In the genomic region with DNA sequence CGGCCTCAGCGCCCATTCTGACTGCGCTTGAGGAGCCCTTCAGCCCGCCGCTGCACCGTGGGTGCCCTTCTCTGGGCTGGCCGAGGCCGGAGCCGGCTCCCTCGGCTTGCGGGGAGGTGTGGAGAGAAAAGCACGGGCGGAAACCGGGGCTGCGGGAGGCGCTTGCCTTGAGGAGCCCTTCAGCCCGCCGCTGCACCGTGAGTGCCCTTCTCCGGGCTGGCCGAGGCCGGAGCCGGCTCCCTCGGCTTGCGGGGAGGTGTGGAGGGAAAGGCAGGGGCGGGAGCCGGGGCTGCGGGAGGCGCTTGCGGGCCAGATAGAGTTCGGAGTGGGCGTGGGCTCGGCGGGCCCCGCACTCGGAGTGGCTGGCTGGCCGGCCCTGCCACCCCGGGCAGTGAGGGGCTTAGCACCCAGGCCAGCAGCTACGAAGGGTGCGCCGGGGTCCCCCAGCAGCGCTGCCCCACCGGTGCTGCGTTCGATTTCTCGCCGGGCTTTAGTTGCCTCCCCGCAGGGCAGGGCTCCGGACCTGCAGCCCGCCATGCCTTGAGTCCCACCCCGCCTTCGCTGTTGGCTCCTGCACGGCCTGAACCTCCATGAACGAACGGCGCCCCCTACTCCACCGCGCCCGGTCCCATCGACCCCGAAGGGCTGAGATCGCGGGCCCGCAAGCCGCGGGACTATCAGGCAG, we compare ENCODE assay signal across 12 cellular contexts. TPM values are rescaled to one million over a fixed set of nuclear protein-coding genes. Genes with fewer than 3 reads are reported as not detected.
DNase-seq lines count a peak whose midpoint lies in the region; ATAC-seq and TF ChIP-seq lines count a peak whose summit lies in the region.
"Had no signal": no experiment of that assay in that cellular context is flagged by ENCODE, and none has a peak within 500 bp of the region (broad histone marks: within the 10 kb centered on the region; RNA-seq: fewer than 3 reads in every experiment).

No MANE protein-coding gene starts in this region.

- H3K23ac ChIP-seq in H9 (ENCODE audit: insufficient read length, low read depth, low read length), result no peak overlapping the region

- H3K79me2 ChIP-seq in H9 (ENCODE audit: insufficient read depth, low read length), result no peaks in the 10 kb centered on the region

- H3K18ac ChIP-seq in H9 (ENCODE audit: insufficient read length, low read depth, low read length), result no peak overlapping the region

- H4K5ac ChIP-seq in H9 (ENCODE audit: insufficient read length, low read depth, low read length), result no peak overlapping the region

- H3K27ac Mint-ChIP-seq in H9 (no peak overlapping the region), Calu3 (ENCODE audit: unreplicated experiment) (no peak overlapping the region)
- H3K27ac Mint-ChIP-seq: nephron progenitor cell had no signal

- H3K9me3 ChIP-seq in H9 (ENCODE audit: control insufficient read depth, low read depth, low read length) (no peaks in the 10 kb centered on the region), ascending aorta (no peaks in the 10 kb centered on the region), left ventricle myocardium inferior (replicated peaks) (no peaks in the 10 kb centered on the region)

- no peak overlapping the region for H4K91ac ChIP-seq in H9 (ENCODE audit: insufficient read length, low read depth, low read length)

- ATAC-seq in HG03460 (IDR thresholded peaks at IDR 0.05; ENCODE audit: unreplicated experiment), result no peak

- no peaks in the 10 kb centered on the region for H4K20me1 ChIP-seq in H9 (ENCODE audit: control insufficient read depth, insufficient read depth, insufficient read length)

- H3K9me3 Mint-ChIP-seq in H9 (peaks cover 7 to 14% of the 10 kb centered on the region in 2 experiments; a peak in 4 of 5 replicates), Calu3 (ENCODE audit: low read depth, unreplicated experiment) (no peaks in the 10 kb centered on the region)

- H2BK5ac ChIP-seq in H9 (ENCODE audit: insufficient read length, low read length), result no peak overlapping the region

- H4K8ac ChIP-seq in H9 (replicated peaks; ENCODE audit: insufficient read length, low read depth, low read length), result no peak overlapping the region

- H3K9ac ChIP-seq in H9 (ENCODE audit: extremely low read depth, insufficient read length, low read length), result no peak overlapping the region
- H3K9ac ChIP-seq: GM23248 had no signal

- no peaks in the 10 kb centered on the region for H3K4me1 ChIP-seq in H9 (ENCODE audit: insufficient read depth, low read length)
- peaks cover 0 to 3% of the 10 kb centered on the region in 2 donors for H3K4me1 ChIP-seq in ascending aorta
- H3K4me1 ChIP-seq in left ventricle myocardium inferior, result peaks cover 9% of the 10 kb centered on the region

- no peaks in the 10 kb centered on the region for H3K27me3 ChIP-seq in H9 (ENCODE audit: insufficient read depth, low read length)
- peaks cover 11% of the 10 kb centered on the region for H3K27me3 ChIP-seq in ascending aorta
- peaks cover 67% of the 10 kb centered on the region for H3K27me3 ChIP-seq in left ventricle myocardium inferior (ENCODE audit: low read depth)

- no peaks in the 10 kb centered on the region for H3K79me1 ChIP-seq in H9 (ENCODE audit: insufficient read depth, low read depth, low read length, poor library complexity, severe bottlenecking)

- H3K27ac ChIP-seq in H9 (ENCODE audit: insufficient read length, low read depth, low read length) (no peak overlapping the region), ascending aorta (no peak overlapping the region), left ventricle myocardium inferior (replicated peaks) (no peak overlapping the region)
- H3K27ac ChIP-seq: epithelial cell of prostate, GM23248 had no signal

- H2BK12ac ChIP-seq in H9 (ENCODE audit: insufficient read length, low read depth, low read length), result no peak overlapping the region

- no peaks in the 10 kb centered on the region for H3K23me2 ChIP-seq in H9 (ENCODE audit: insufficient read length, low read depth, low read length, poor library complexity, severe bottlenecking)

- intact Hi-C loops in ascending aorta (cut with DNase I) (no loop called here), left ventricle myocardium inferior (cut with micrococcal nuclease) (no loop called here), Calu3 (cut with micrococcal nuclease; ENCODE audit: unreplicated experiment) (no loop called here)

- no peak overlapping the region for H2BK15ac ChIP-seq in H9 (ENCODE audit: low read depth, low read length)

- no peak overlapping the region for H3K14ac ChIP-seq in H9 (ENCODE audit: insufficient read depth, low read length)

- H3K4ac ChIP-seq in H9 (ENCODE audit: low read depth, low read length), result no peak overlapping the region

- peaks cover 0 to 5% (median 3%) of the 10 kb centered on the region in 3 experiments; a peak in 3 of 7 replicates for H3K36me3 Mint-ChIP-seq in H9 (ENCODE audit: insufficient read depth in 1 of 3, low read depth in 3 of 3)
- H3K36me3 Mint-ChIP-seq in Calu3 (ENCODE audit: insufficient read depth, unreplicated experiment), result peaks cover 5% of the 10 kb centered on the region

- no peaks in the 10 kb centered on the region for H3K36me3 ChIP-seq in ascending aorta
- H3K36me3 ChIP-seq in left ventricle myocardium inferior, result no peaks in the 10 kb centered on the region

- DNase-seq in H9 (peak; percentile 64), ascending aorta (ENCODE audit: low spot score in 2 of 2) (no peak), left ventricle myocardium inferior (no peak), retina (peak; percentile 69), AG08395 (ENCODE audit: low spot score) (no peak), Calu3 (no peak), RPMI8226 (no peak)
- DNase-seq: GM23248, NCI-H2029 treated with DMSO at 0.1 percent for 48 hours, nephron progenitor cell had no signal

- BruUV-seq in Calu3 (replicated peaks; lab: Mats Ljungman, UMichigan), result no TSS peak

- H3K4me3 Mint-ChIP-seq in H9, result no peak overlapping the region
- no peak overlapping the region for H3K4me3 Mint-ChIP-seq in Calu3 (ENCODE audit: low read depth, unreplicated experiment)
- H3K4me3 Mint-ChIP-seq: nephron progenitor cell had no signal

- no peak overlapping the region for H3T11ph ChIP-seq in H9 (ENCODE audit: low read length)

- TF ChIP-seq CTCF in H9 (conservative IDR thresholded peaks at IDR 0.05) (no peak), ascending aorta (IDR thresholded peaks at IDR 0.05) (no peak), left ventricle myocardium inferior (IDR thresholded peaks at IDR 0.05; ENCODE audit: borderline replicate concordance) (no peak), Calu3 (IDR thresholded peaks at IDR 0.05; ENCODE audit: unreplicated experiment) (no peak)

- H2AK5ac ChIP-seq in H9 (ENCODE audit: insufficient read length, low read length), result no peak overlapping the region

- no peak overlapping the region for H2BK120ac ChIP-seq in H9 (ENCODE audit: low read depth, low read length, poor library complexity, severe bottlenecking)

- no peak overlapping the region for H2BK20ac ChIP-seq in H9 (ENCODE audit: low read depth, low read length, poor library complexity, severe bottlenecking)

- H3K56ac ChIP-seq in H9 (ENCODE audit: insufficient read length, low read depth, low read length), result no peak overlapping the region

- peaks cover 0 to 5% of the 10 kb centered on the region in 2 experiments; a peak in 2 of 4 replicates for H3K4me1 Mint-ChIP-seq in H9
- peaks cover 7% of the 10 kb centered on the region for H3K4me1 Mint-ChIP-seq in Calu3 (ENCODE audit: low read depth, unreplicated experiment)

- H3K4me3 ChIP-seq in ascending aorta, result peak overlapping the region; percentile 38 to 59
- H3K4me3 ChIP-seq in left ventricle myocardium inferior, result peak overlapping the region; percentile 63
- H3K4me3 ChIP-seq: GM23248 had no signal

- H3K27me3 Mint-ChIP-seq in H9 (ENCODE audit: low read depth) (no peaks in the 10 kb centered on the region; the same call in none of the 2 replicates), Calu3 (ENCODE audit: unreplicated experiment) (no peaks in the 10 kb centered on the region)

- CTCF ChIA-PET in Calu3 (lab: Charles Lee), result interaction anchor here (0.8 kb wide), 1 partner anchor 10 kb away, joined by 3 read pairs; no protein-coding TSS in a partner anchor

- WGBS in H9 (ENCODE audit: extremely low coverage, insufficient read length, low lambda C conversion rate), result no CpG with 5 or more reads among the region's 66 CpGs

- no peak overlapping the region for H2AFZ ChIP-seq in H9 (ENCODE audit: low read length)
- H2AFZ ChIP-seq: GM23248 had no signal

- H3K4me2 ChIP-seq in H9 (ENCODE audit: insufficient read depth, insufficient read length, low read length), result no peak overlapping the region

RNA-seq across cellular contexts. Expression of gene MCUR1, which starts 45.7 kb away (rescaled TPM):
- total RNA-seq in H9 (2021), result 32.0 and 35.4 TPM in 2 replicates
- 2.8 TPM for total RNA-seq in ascending aorta
- total RNA-seq in left ventricle myocardium inferior, result 30.7 TPM
- total RNA-seq in Calu3 (2022), result 16.3 and 16.4 TPM in 2 replicates

Comparison
In these comparisons a context has a peak if more than half of its experiments do, and no peak if none do; other contexts are left out.
1. DNase-seq: peak in H9 (single experiment) and retina (single experiment); none in ascending aorta (0 of 2), left ventricle myocardium inferior (single experiment), AG08395 (single experiment), Calu3 (single experiment) and RPMI8226 (single experiment).